10 cellular contexts compared by ENCODE assay signal in the genomic region with DNA sequence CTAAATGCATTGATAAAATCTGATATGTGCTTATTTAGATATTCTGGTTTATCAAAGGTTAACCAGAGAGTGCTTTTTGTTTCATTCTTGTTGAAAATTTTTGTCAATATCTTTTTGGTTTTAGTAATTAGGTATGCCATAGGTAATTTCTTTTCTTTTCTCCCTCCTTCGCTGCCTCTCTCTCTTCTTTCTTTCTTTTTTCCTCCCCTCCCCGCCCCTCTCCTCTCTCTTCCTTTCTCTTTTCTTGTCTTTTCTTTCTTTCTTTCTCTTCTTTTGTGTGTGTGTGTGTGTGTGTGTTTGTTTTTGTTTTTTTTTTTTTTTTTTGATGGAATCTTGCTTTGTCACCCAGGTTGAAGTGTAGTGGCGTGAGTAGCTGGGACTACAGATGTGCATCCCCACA. TPM values are rescaled to one million over a fixed set of nuclear protein-coding genes. Genes with fewer than 3 reads are reported as not detected.
DNase-seq lines count a peak whose midpoint lies in the region; ATAC-seq and TF ChIP-seq lines count a peak whose summit lies in the region.
"Had no signal": no experiment of that assay in that cellular context is flagged by ENCODE, and none has a peak within 500 bp of the region (broad histone marks: within the 10 kb centered on the region; RNA-seq: fewer than 3 reads in every experiment).

No MANE protein-coding gene starts in this region.

- H2AFZ ChIP-seq in smooth muscle cell (ENCODE audit: low read depth) (no peak overlapping the region), Karpas-422 (ENCODE audit: low read length) (no peak overlapping the region)

- H3K9me2 ChIP-seq in Karpas-422 (replicated peaks; ENCODE audit: insufficient read depth, low read length), result no peaks in the 10 kb centered on the region

- H3K79me2 ChIP-seq in smooth muscle cell (ENCODE audit: low read depth) (peaks cover 66% of the 10 kb centered on the region), Karpas-422 (ENCODE audit: low read length) (no peaks in the 10 kb centered on the region)

- POLR2A ChIA-PET in activated CD4-positive, alpha-beta T cell treated with anti-CD3 and anti-CD28 coated beads for 36 hours (lab: Charles Lee), result interaction anchor here (0.5 to 4.5 kb wide), 3 partner anchors 15 to 69 kb away, joined by 3 to 48 read pairs (median 5); partner anchors contain the start of gene MACF1

- no peaks in the 10 kb centered on the region for H3K9me3 Mint-ChIP-seq in activated CD4-positive, alpha-beta T cell treated with anti-CD3 and anti-CD28 coated beads for 36 hours (ENCODE audit: low read depth)

- TF ChIP-seq POLR2A in gastroesophageal sphincter (IDR thresholded peaks at IDR 0.05), result no peak

- peak overlapping the region; percentile 14 for H3K4me2 ChIP-seq in smooth muscle cell
- H3K4me2 ChIP-seq in Karpas-422 (ENCODE audit: low read depth, low read length, poor library complexity, severe bottlenecking), result no peak overlapping the region

- no peaks in the 10 kb centered on the region for H4K20me1 ChIP-seq in smooth muscle cell (ENCODE audit: low read depth)
- H4K20me1 ChIP-seq in Karpas-422 (ENCODE audit: insufficient read depth, low read depth, low read length), result no peaks in the 10 kb centered on the region

- H3K4me3 ChIP-seq in gastroesophageal sphincter, result no peak overlapping the region
- no peak overlapping the region for H3K4me3 ChIP-seq in smooth muscle cell
- H3K4me3 ChIP-seq in Karpas-422 (ENCODE audit: low read length), result no peak overlapping the region

- H3K36me3 Mint-ChIP-seq in activated CD4-positive, alpha-beta T cell treated with anti-CD3 and anti-CD28 coated beads for 36 hours (ENCODE audit: low read depth), result peaks cover 3% of the 10 kb centered on the region
- no peaks in the 10 kb centered on the region for H3K36me3 Mint-ChIP-seq in T-helper 17 cell (ENCODE audit: low read depth)

- no peaks in the 10 kb centered on the region for H3K27me3 Mint-ChIP-seq in activated CD4-positive, alpha-beta T cell treated with anti-CD3 and anti-CD28 coated beads for 36 hours
- no peaks in the 10 kb centered on the region for H3K27me3 Mint-ChIP-seq in T-helper 17 cell

- H3F3A ChIP-seq in smooth muscle cell (ENCODE audit: low read depth), result peaks cover 32% of the 10 kb centered on the region

- intact Hi-C loops in activated CD4-positive, alpha-beta T cell treated with anti-CD3 and anti-CD28 coated beads for 36 hours (cut with DNase I, micrococcal nuclease), result loop anchor here (5.0 to 10.0 kb wide), 6 partner anchors 222 to 1195 kb away; partner anchors contain the start of genes PABPC4 (in 1 of the 2), RRAGC (in 1 of the 2) and ZMPSTE24 (in 1 of the 2)

- WGBS in gastroesophageal sphincter (ENCODE audit: low coverage in 1 of 2), 2 donors, result 100% methylated on average over 2 of the region's 3 CpGs; no CpG with 5 or more reads in 1 of the 2 donors
- 78% methylated on average over 3 of the region's 3 CpGs for WGBS in smooth muscle cell (ENCODE audit: low lambda C conversion rate)

- H3K4me1 ChIP-seq in gastroesophageal sphincter (peaks cover 17 to 74% (median 17%) of the 10 kb centered on the region in 3 donors), smooth muscle cell (ENCODE audit: low read depth) (peaks cover 37% of the 10 kb centered on the region), Karpas-422 (ENCODE audit: low read length) (no peaks in the 10 kb centered on the region)

- no peak for ATAC-seq in activated CD4-positive, alpha-beta T cell treated with anti-CD3 and anti-CD28 coated beads for 36 hours
- ATAC-seq in T-helper 17 cell (no peak), gastroesophageal sphincter (no peak), GM18909 (IDR thresholded peaks at IDR 0.05; ENCODE audit: poor library complexity, unreplicated experiment) (no peak)

- H3K27ac Mint-ChIP-seq in activated CD4-positive, alpha-beta T cell treated with anti-CD3 and anti-CD28 coated beads for 36 hours, result peak overlapping the region; percentile 91
- peak overlapping the region; percentile 91 for H3K27ac Mint-ChIP-seq in T-helper 17 cell

- no peak for DNase-seq in activated CD4-positive, alpha-beta T cell treated with anti-CD3 and anti-CD28 coated beads for 36 hours
- no peak for DNase-seq in activated CD4-positive, alpha-beta T cell treated with anti-CD3 and anti-CD28 coated beads for 48 hours
- DNase-seq in T-helper 17 cell (no peak), smooth muscle cell (lab: John Stamatoyannopoulos, UW; ENCODE audit: unreplicated experiment) (no peak), COLO829 (ENCODE audit: low spot score) (no peak), Karpas-422 (no peak)
- DNase-seq: effector CD4-positive, alpha-beta T cell; NCI-H1417 had no signal

- H3K36me3 ChIP-seq in gastroesophageal sphincter, result no peaks in the 10 kb centered on the region
- no peaks in the 10 kb centered on the region for H3K36me3 ChIP-seq in smooth muscle cell (ENCODE audit: low read depth)
- no peaks in the 10 kb centered on the region for H3K36me3 ChIP-seq in Karpas-422 (ENCODE audit: insufficient read depth, low read length)

- H3K27ac ChIP-seq in gastroesophageal sphincter, result peak overlapping the region in 3 of 4 donors; percentile 24 to 91 (median 44)
- H3K27ac ChIP-seq in smooth muscle cell (ENCODE audit: low read depth), result peak overlapping the region; percentile 98
- no peak overlapping the region for H3K27ac ChIP-seq in Karpas-422 (ENCODE audit: low read length)

- H3K4me1 Mint-ChIP-seq in activated CD4-positive, alpha-beta T cell treated with anti-CD3 and anti-CD28 coated beads for 36 hours, result peaks cover 90% of the 10 kb centered on the region
- H3K4me1 Mint-ChIP-seq in T-helper 17 cell, result peaks cover 48% of the 10 kb centered on the region

- no peaks in the 10 kb centered on the region for H3K9me3 ChIP-seq in T-helper 17 cell (ENCODE audit: control insufficient read depth, low read length, poor library complexity, severe bottlenecking)
- H3K9me3 ChIP-seq in gastroesophageal sphincter, result no peaks in the 10 kb centered on the region
- H3K9me3 ChIP-seq in smooth muscle cell (replicated peaks; ENCODE audit: low read depth), result no peaks in the 10 kb centered on the region
- H3K9me3 ChIP-seq in Karpas-422 (ENCODE audit: low read length), result no peaks in the 10 kb centered on the region

- TF ChIP-seq CTCF in gastroesophageal sphincter (IDR thresholded peaks at IDR 0.05) (no peak), smooth muscle cell (IDR thresholded peaks at IDR 0.05; ENCODE audit: borderline replicate concordance, insufficient read depth, poor library complexity, severe bottlenecking) (no peak)

- H3K27me3 ChIP-seq in gastroesophageal sphincter (no peaks in the 10 kb centered on the region), smooth muscle cell (ENCODE audit: low read depth) (no peaks in the 10 kb centered on the region), Karpas-422 (ENCODE audit: low read length) (no peaks in the 10 kb centered on the region)

- no peak for TF ChIP-seq EP300 in gastroesophageal sphincter (IDR thresholded peaks at IDR 0.05)

- H3K4me3 Mint-ChIP-seq in activated CD4-positive, alpha-beta T cell treated with anti-CD3 and anti-CD28 coated beads for 36 hours, result no peak overlapping the region
- no peak overlapping the region for H3K4me3 Mint-ChIP-seq in T-helper 17 cell

- peak overlapping the region; percentile 56 for H3K9ac ChIP-seq in smooth muscle cell (ENCODE audit: low read depth)
- no peak overlapping the region for H3K9ac ChIP-seq in Karpas-422 (ENCODE audit: low read length)

- CTCF ChIA-PET in activated CD4-positive, alpha-beta T cell treated with anti-CD3 and anti-CD28 coated beads for 36 hours (lab: Charles Lee), result interaction anchor here (1.0 to 7.9 kb wide), 6 partner anchors 16 to 221 kb away, joined by 3 to 174 read pairs (median 17); partner anchors contain the start of gene MACF1

RNA-seq across cellular contexts. Expression of gene MACF1, which starts 14.4 kb away (rescaled TPM):
- total RNA-seq in activated CD4-positive, alpha-beta T cell treated with anti-CD3 and anti-CD28 coated beads for 36 hours, result 100 to 1,000 TPM; 192 to 195 TPM
- total RNA-seq in T-helper 17 cell, result 100 to 1,000 TPM; 510 to 525 TPM
- 100 to 1,000 TPM; 454 to 752 (median 541) TPM for total RNA-seq in gastroesophageal sphincter
- total RNA-seq in smooth muscle cell, result 186 and 195 TPM in 2 replicates
- polyA plus RNA-seq in smooth muscle cell, result 36.9 and 71.9 TPM in 2 replicates
- 4.9 and 6.2 TPM in 2 replicates for total RNA-seq in Karpas-422 (2014; rRNA removed; shearing (Covaris generic); ENCODE audit: low replicate concordance)

Comparison
In these comparisons a context has a peak if more than half of its experiments do, and no peak if none do; other contexts are left out.
1. RNA of gene MACF1, which starts 14.4 kb away (total RNA-seq): 454 to 752 TPM in gastroesophageal sphincter, 510 to 525 TPM in T-helper 17 cell, 192 to 195 TPM in activated CD4-positive, alpha-beta T cell treated with anti-CD3 and anti-CD28 coated beads for 36 hours and 186 to 195 TPM in smooth muscle cell; 4.9 to 6.2 TPM in Karpas-422; every median in the first group is over 10 times any median in the second.